Comparison of ENCODE assay signal across 8 cellular contexts in the genomic region with DNA sequence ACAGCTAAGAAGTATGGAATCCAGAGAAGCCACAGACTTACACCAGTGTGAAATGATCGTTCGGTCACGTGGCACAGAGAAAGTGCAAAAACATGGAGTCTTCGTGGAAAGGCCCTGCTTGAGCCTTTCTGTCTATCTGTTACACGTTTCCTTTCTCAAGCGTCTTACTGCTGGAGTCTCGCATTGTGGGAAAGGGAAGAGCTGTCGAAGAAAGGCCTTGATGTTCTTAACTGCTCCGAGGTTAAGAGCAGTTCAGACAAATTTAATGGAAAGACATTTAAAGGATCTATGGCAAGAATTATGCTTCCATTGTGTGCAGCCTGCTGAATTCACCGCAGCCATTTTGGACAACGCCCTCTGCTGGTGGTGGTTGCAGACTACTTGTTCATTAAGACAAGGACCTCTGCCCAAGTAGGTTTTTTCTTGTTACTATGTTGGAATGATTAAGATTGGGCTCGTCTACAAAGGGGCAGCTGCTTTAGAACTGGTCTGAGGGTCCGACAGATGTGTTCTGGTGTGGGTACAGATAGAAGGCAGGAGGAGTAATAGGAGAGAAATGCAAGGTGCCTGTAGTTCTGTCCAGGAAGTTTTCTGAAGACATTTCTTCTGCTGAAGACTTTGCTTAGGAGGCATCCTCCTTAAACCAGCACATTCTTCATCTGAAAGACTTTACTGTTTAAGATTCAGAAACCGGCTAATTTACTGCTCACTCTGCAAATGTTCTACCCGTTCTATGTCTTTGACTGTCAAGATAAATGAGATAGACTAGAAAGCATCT. TPM values are rescaled to one million over a fixed set of nuclear protein-coding genes. Genes with fewer than 3 reads are reported as not detected.
DNase-seq lines count a peak whose midpoint lies in the region; ATAC-seq and TF ChIP-seq lines count a peak whose summit lies in the region.

No MANE protein-coding gene starts in this region.

- no peak overlapping the region for H4K8ac ChIP-seq in H9 (replicated peaks; ENCODE audit: insufficient read length, low read depth, low read length)

- H2BK120ac ChIP-seq in H9 (ENCODE audit: low read depth, low read length, poor library complexity, severe bottlenecking): no peak overlapping the region

- no peak overlapping the region for H2BK20ac ChIP-seq in H9 (ENCODE audit: low read depth, low read length, poor library complexity, severe bottlenecking)

- WGBS in H9 (ENCODE audit: extremely low coverage, insufficient read length, low lambda C conversion rate): no CpG with 5 or more reads among the region's 15 CpGs

- no peak overlapping the region for H3K27ac ChIP-seq in H9 (ENCODE audit: insufficient read length, low read depth, low read length)

- H4K20me1 ChIP-seq in H9 (ENCODE audit: control insufficient read depth, insufficient read depth, insufficient read length): no peaks in the 10 kb centered on the region

- H3K79me1 ChIP-seq in H9 (ENCODE audit: insufficient read depth, low read depth, low read length, poor library complexity, severe bottlenecking): no peaks in the 10 kb centered on the region

- no peaks in the 10 kb centered on the region for H3K23me2 ChIP-seq in H9 (ENCODE audit: insufficient read length, low read depth, low read length, poor library complexity, severe bottlenecking)

- H3K36me3 Mint-ChIP-seq in Calu3 (ENCODE audit: insufficient read depth, unreplicated experiment): no peaks in the 10 kb centered on the region
- H3K36me3 Mint-ChIP-seq in H9 (ENCODE audit: insufficient read depth in 1 of 3, low read depth in 3 of 3): peaks cover 0 to 4% (median 0%) of the 10 kb centered on the region in 3 experiments; a peak in 2 of 7 replicates

- H3T11ph ChIP-seq in H9 (ENCODE audit: low read length): no peak overlapping the region

- no peak overlapping the region for H4K91ac ChIP-seq in H9 (ENCODE audit: insufficient read length, low read depth, low read length)

- no peak overlapping the region for H3K56ac ChIP-seq in H9 (ENCODE audit: insufficient read length, low read depth, low read length)

- H3K27ac Mint-ChIP-seq in Calu3 (ENCODE audit: unreplicated experiment) (no peak overlapping the region), H9 (peak overlapping the region in 1 of 3 experiments; percentile 42; a peak in 1 of 7 replicates)

- no peaks in the 10 kb centered on the region for H3K9me3 Mint-ChIP-seq in Calu3 (ENCODE audit: low read depth, unreplicated experiment)
- H3K9me3 Mint-ChIP-seq in H9: peaks cover 0 to 4% of the 10 kb centered on the region in 2 experiments; a peak in 2 of 5 replicates

- no peak overlapping the region for H3K23ac ChIP-seq in H9 (ENCODE audit: insufficient read length, low read depth, low read length)

- H3K9ac ChIP-seq in H9 (ENCODE audit: extremely low read depth, insufficient read length, low read length): no peak overlapping the region

- no peak overlapping the region for H3K18ac ChIP-seq in H9 (ENCODE audit: insufficient read length, low read depth, low read length)

- DNase-seq in Calu3 (peak; percentile 78), H9 (peak; percentile 79), NCI-H2196 (lab: John Stamatoyannopoulos, UW; ENCODE audit: unreplicated experiment) (peak; percentile 61), cerebellar cortex (ENCODE audit: low spot score) (peak; percentile 70), lung microvascular endothelial cell (ENCODE audit: low read depth in 2 of 2) (peak; percentile 82)
- DNase-seq in activated CD4-positive, alpha-beta T cell treated with anti-CD3 and anti-CD28 coated beads for 1 hour: peak; percentile 29
- peak; percentile 69 to 73 for DNase-seq in stimulated activated CD8-positive, alpha-beta memory T cell treated with anti-CD3 and anti-CD28 coated beads, Interleukin-2, amount 100 ng/mL, for 48 hours (ENCODE audit: low read depth in 2 of 2)

- H3K4me3 Mint-ChIP-seq in Calu3 (ENCODE audit: low read depth, unreplicated experiment): no peak overlapping the region
- H3K4me3 Mint-ChIP-seq in H9: no peak overlapping the region

- H2AK5ac ChIP-seq in H9 (ENCODE audit: insufficient read length, low read length): no peak overlapping the region

- no peak overlapping the region for H2BK5ac ChIP-seq in H9 (ENCODE audit: insufficient read length, low read length)

- intact Hi-C loops in Calu3 (cut with micrococcal nuclease; ENCODE audit: unreplicated experiment): loop anchor here (1.0 kb wide), 2 partner anchors 158 to 319 kb away; no protein-coding TSS in a partner anchor

- no peak for ATAC-seq in HG02678 (IDR thresholded peaks at IDR 0.05; ENCODE audit: unreplicated experiment)

- H3K27me3 Mint-ChIP-seq in Calu3 (ENCODE audit: unreplicated experiment) (peaks cover 31% of the 10 kb centered on the region), H9 (ENCODE audit: low read depth) (peaks cover 6% of the 10 kb centered on the region)

- H4K5ac ChIP-seq in H9 (ENCODE audit: insufficient read length, low read depth, low read length): no peak overlapping the region

- H3K14ac ChIP-seq in H9 (ENCODE audit: insufficient read depth, low read length): no peak overlapping the region

- H3K4me1 Mint-ChIP-seq in Calu3 (ENCODE audit: low read depth, unreplicated experiment) (peaks cover 15% of the 10 kb centered on the region), H9 (peaks cover 7 to 9% of the 10 kb centered on the region in 2 experiments; a peak in 3 of 4 replicates)

- TF ChIP-seq CTCF in Calu3 (IDR thresholded peaks at IDR 0.05; ENCODE audit: unreplicated experiment) (peak; percentile 41), H9 (conservative IDR thresholded peaks at IDR 0.05) (peak; percentile 87)

- CTCF ChIA-PET in Calu3 (lab: Charles Lee): no interaction called here

- H2BK15ac ChIP-seq in H9 (ENCODE audit: low read depth, low read length): no peak overlapping the region

- H3K79me2 ChIP-seq in H9 (ENCODE audit: insufficient read depth, low read length): no peaks in the 10 kb centered on the region

- H2BK12ac ChIP-seq in H9 (ENCODE audit: insufficient read length, low read depth, low read length): no peak overlapping the region

- BruUV-seq in Calu3 (replicated peaks; lab: Mats Ljungman, UMichigan): no TSS peak

- no peak overlapping the region for H3K4ac ChIP-seq in H9 (ENCODE audit: low read depth, low read length)

- no peaks in the 10 kb centered on the region for H3K9me3 ChIP-seq in H9 (ENCODE audit: control insufficient read depth, low read depth, low read length)

- H3K4me1 ChIP-seq in H9 (ENCODE audit: insufficient read depth, low read length): no peaks in the 10 kb centered on the region; the same call in 1 of the 2 replicates

- H3K27me3 ChIP-seq in H9 (ENCODE audit: insufficient read depth, low read length): no peaks in the 10 kb centered on the region

- no peak overlapping the region for H3K4me2 ChIP-seq in H9 (ENCODE audit: insufficient read depth, insufficient read length, low read length)

- peak overlapping the region; percentile 92 for H2AFZ ChIP-seq in H9 (ENCODE audit: low read length)

RNA-seq across cellular contexts. Expression of a gene that starts 24.7 kb away (rescaled TPM):
- total RNA-seq in Calu3 (2022): not detected in 2 replicates
- not detected in 2 replicates for total RNA-seq in H9 (2021)
- not detected in 2 replicates for total RNA-seq in lung microvascular endothelial cell

RNA-seq across cellular contexts. Expression of a gene that starts 58.0 kb away (rescaled TPM):
- 21.0 and 25.6 TPM in 2 replicates for total RNA-seq in Calu3 (2022)
- 11.6 and 12.9 TPM in 2 replicates for total RNA-seq in H9 (2021)
- total RNA-seq in lung microvascular endothelial cell: 6.5 and 11.5 TPM in 2 replicates

RNA-seq across cellular contexts. Expression of a gene that starts 58.2 kb away (rescaled TPM):
- total RNA-seq in Calu3 (2022): 13.0 TPM in 2 replicates
- 8.2 and 9.0 TPM in 2 replicates for total RNA-seq in H9 (2021)
- total RNA-seq in lung microvascular endothelial cell: 3.3 and 6.5 TPM in 2 replicates

Comparison
In these comparisons a context has a peak if more than half of its experiments do, and no peak if none do; other contexts are left out.
1. DNase-seq: peak in every context shown above with its lines; median percentile 82 in lung microvascular endothelial cell; 79 in H9; 78 in Calu3; 71 in stimulated activated CD8-positive, alpha-beta memory T cell treated with anti-CD3 and anti-CD28 coated beads, Interleukin-2, amount 100 ng/mL, for 48 hours; 70 in cerebellar cortex; 61 in NCI-H2196; 29 in activated CD4-positive, alpha-beta T cell treated with anti-CD3 and anti-CD28 coated beads for 1 hour.